ENCODE assay signal across 16 cellular contexts in genomic region chr2:159155315-159155714, GRCh38.
DNase-seq lines count a peak whose midpoint lies in the region; ATAC-seq and TF ChIP-seq lines count a peak whose summit lies in the region.
"Had no signal": no experiment of that assay in that cellular context is flagged by ENCODE, and none has a peak within 500 bp of the region (broad histone marks: within the 10 kb centered on the region; RNA-seq: fewer than 3 reads in every experiment).

No MANE protein-coding gene starts in this region.

- DNase-seq in HCT116 (ENCODE audit: low read depth, low spot score): no peak
- peak; percentile 64 for DNase-seq in RWPE1 (ENCODE audit: low spot score)
- peak; percentile 40 for DNase-seq in iPS-NIHi7 (ENCODE audit: extremely low spot score)
- no peak for DNase-seq in activated T-cell treated with anti-CD3 and anti-CD28 coated beads for 4 hours
- DNase-seq in NCI-H345 (lab: John Stamatoyannopoulos, UW): no peak
- DNase-seq: activated CD4-positive, CD25-positive, alpha-beta regulatory T cell treated with anti-CD3 and anti-CD28 coated beads, Interleukin-2, amount 50 U/mL, for 72 hours; activated T-cell treated with anti-CD3 and anti-CD28 coated beads, Interleukin-2, amount 50 U/mL, for 48 hours; amygdala; CD8-positive, alpha-beta memory T cell; dorsolateral prefrontal cortex; gastrocnemius medialis; spleen; testis had no signal

- no peak for TF ChIP-seq POLR2A in HCT116 (IDR thresholded peaks at IDR 0.05; ENCODE audit: borderline replicate concordance, extremely low read depth, insufficient read depth, insufficient read length)

- CTCF ChIA-PET in HCT116 (lab: Charles Lee) (no interaction called here), RWPE1 (lab: Yijun Ruan, JAX) (interaction anchor here (0.5 to 0.6 kb wide), 6 partner anchors 34 to 439 kb away, joined by 3 to 4 read pairs (median 3); no protein-coding TSS in a partner anchor)

- H3K9me2 ChIP-seq in HCT116 (ENCODE audit: insufficient read depth): no peaks in the 10 kb centered on the region

- no peaks in the 10 kb centered on the region for H3K9me3 ChIP-seq in HCT116 (ENCODE audit: control insufficient read depth in 1 of 2, insufficient read depth in 1 of 2, low read depth in 1 of 2, low read length in 2 of 2)
- H3K9me3 ChIP-seq: gastrocnemius medialis, spleen, testis had no signal

- no peaks in the 10 kb centered on the region for H3K79me2 ChIP-seq in HCT116 (ENCODE audit: insufficient read depth, low read length)

- H3K9ac ChIP-seq in HCT116 (ENCODE audit: low read length): no peak overlapping the region

- H3K27me3 ChIP-seq in HCT116 (ENCODE audit: insufficient read depth, low read length): no peaks in the 10 kb centered on the region
- H3K27me3 ChIP-seq: dorsolateral prefrontal cortex, gastrocnemius medialis, spleen, testis had no signal

- no peak overlapping the region for H2AFZ ChIP-seq in HCT116 (ENCODE audit: low read depth, low read length, poor library complexity, severe bottlenecking)

- POLR2A ChIA-PET in HCT116 (lab: Charles Lee): no interaction called here
- POLR2A ChIA-PET in RWPE1 (lab: Yijun Ruan, JAX; ENCODE audit: low non-redundant PET): no interaction called here

- TF ChIP-seq RAD21 in HCT116 (IDR thresholded peaks at IDR 0.05; ENCODE audit: low read depth): no peak

- no TSS peak for BruUV-seq in HCT116 (replicated peaks; lab: Mats Ljungman, UMichigan)

- H4K20me1 ChIP-seq in HCT116 (ENCODE audit: insufficient read depth): no peaks in the 10 kb centered on the region

- intact Hi-C loops in HCT116 (cut with micrococcal nuclease): loop anchor here (10.0 kb wide), 1 partner anchor 559 kb away; the partner anchor contains the start of gene MARCHF7

- H3K27ac ChIP-seq in HCT116 (ENCODE audit: low read depth, low read length): no peak overlapping the region
- H3K27ac ChIP-seq in RWPE1: peak overlapping the region; percentile 66
- H3K27ac ChIP-seq in skin epidermis: peak overlapping the region in 19 of 21 experiments; percentile 2 to 84 (median 77)
- H3K27ac ChIP-seq: dorsolateral prefrontal cortex, gastrocnemius medialis, spleen, testis had no signal

- peaks cover 41 to 53% of the 10 kb centered on the region in 2 experiments for H3K4me1 ChIP-seq in HCT116 (ENCODE audit: control insufficient read depth in 1 of 2, insufficient read depth in 2 of 2, low read length in 2 of 2)
- H3K4me1 ChIP-seq: testis had no signal

- RAD21 ChIA-PET in HCT116 (lab: Charles Lee; ENCODE audit: low non-redundant PET in 1 of 2, low total read pairs in 2 of 2, uncharacterized antibody in 2 of 2, unreplicated experiment in 2 of 2): no interaction called here

- ATAC-seq in HCT116 (peak; percentile 36; the same call in 1 of the 2 replicates), HG03432 (IDR thresholded peaks at IDR 0.05; ENCODE audit: unreplicated experiment) (no peak), GM18873 (IDR thresholded peaks at IDR 0.05; ENCODE audit: low FRiP score, unreplicated experiment) (no peak)
- ATAC-seq: gastrocnemius medialis had no signal

- TF ChIP-seq CTCF in HCT116 (IDR thresholded peaks at IDR 0.05 in 2 of 3, conservative IDR thresholded peaks at IDR 0.05 in 1 of 3; ENCODE audit: borderline replicate concordance in 1 of 3, insufficient read depth in 1 of 3, low read depth in 2 of 3, low read length in 2 of 3) (no peak), RWPE1 (conservative IDR thresholded peaks at IDR 0.05; ENCODE audit: low read depth) (no peak)

- H3K4me3 ChIP-seq in HCT116 (replicated peaks in 1 of 2; ENCODE audit: low read depth in 1 of 2, low read length in 2 of 2) (no peak overlapping the region), skin epidermis (no peak overlapping the region)
- H3K4me3 ChIP-seq: dorsolateral prefrontal cortex, gastrocnemius medialis, spleen, testis had no signal

- H3K36me3 ChIP-seq in HCT116 (ENCODE audit: control insufficient read depth in 1 of 2, insufficient read depth in 2 of 2, low read length in 2 of 2): no peaks in the 10 kb centered on the region
- H3K36me3 ChIP-seq: gastrocnemius medialis had no signal

- peak overlapping the region; percentile 59 for H3K4me2 ChIP-seq in HCT116 (ENCODE audit: low read length)

TF ChIP-seq in HCT116, 20 proteins besides CTCF, POLR2A, EP300 and RAD21:
- TF ChIP-seq CBX3 (IDR thresholded peaks at IDR 0.05; ENCODE audit: low read depth) (0 out of 2 replicates have a peak, but pooled peaks have one; percentile 23), CEBPB (IDR thresholded peaks at IDR 0.05; ENCODE audit: low read depth) (no peak), SP1 (IDR thresholded peaks at IDR 0.05; ENCODE audit: low read depth) (peak; percentile 31; the same call in 1 of the 2 replicates)

Comparison
In these comparisons a context has a peak if more than half of its experiments do, and no peak if none do; other contexts are left out.
1. DNase-seq: peak in RWPE1 (single experiment) and iPS-NIHi7 (single experiment); none in HCT116 (single experiment), activated T-cell treated with anti-CD3 and anti-CD28 coated beads for 4 hours (single experiment) and NCI-H345 (single experiment).